Comparison of ENCODE assay signal across 15 cellular contexts in the genomic region with DNA sequence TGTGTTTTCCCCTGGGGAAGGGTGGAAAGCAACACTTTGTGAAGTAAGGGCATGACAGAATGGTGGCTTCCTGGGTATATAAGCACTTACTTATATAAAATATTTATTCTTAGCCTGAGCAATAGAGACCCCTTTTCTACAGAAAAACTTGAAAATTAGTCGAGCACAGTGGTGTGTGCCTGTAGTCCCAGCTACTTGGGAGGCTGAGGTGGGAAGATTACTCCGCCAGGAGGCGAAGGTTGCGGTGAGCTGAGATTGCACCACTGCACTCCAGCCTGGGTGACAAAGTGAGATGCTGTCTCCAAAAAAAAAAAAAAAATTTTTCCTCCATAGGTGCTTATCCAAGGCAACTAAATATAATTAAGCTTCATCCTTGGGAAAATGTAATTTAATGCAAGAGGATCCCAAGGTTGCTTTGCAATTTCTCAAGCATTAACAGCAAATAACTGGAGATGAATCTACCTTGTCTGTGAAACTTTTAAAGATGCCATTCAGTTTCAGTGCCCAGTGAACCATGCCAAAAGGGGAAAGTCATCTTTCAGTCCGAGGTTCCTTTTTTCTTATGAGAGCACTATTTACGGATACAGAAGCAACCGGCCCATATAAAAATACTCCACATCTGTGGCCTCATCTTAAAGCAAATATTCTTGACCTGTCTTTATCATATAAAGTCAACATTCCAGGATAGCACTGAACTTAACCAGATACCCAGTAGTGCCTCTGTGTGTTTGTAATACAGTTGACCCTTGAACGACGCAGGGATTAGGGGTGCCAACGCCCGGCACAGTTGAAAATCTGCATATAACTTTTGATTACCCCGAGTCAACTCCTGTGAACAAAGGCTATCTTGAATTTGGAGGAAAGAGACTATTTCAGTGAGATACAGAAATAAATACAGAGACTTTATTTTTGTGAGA.
DNase-seq lines count a peak whose midpoint lies in the region; ATAC-seq and TF ChIP-seq lines count a peak whose summit lies in the region.
"Had no signal": no experiment of that assay in that cellular context is flagged by ENCODE, and none has a peak within 500 bp of the region (broad histone marks: within the 10 kb centered on the region; RNA-seq: fewer than 3 reads in every experiment).

No MANE protein-coding gene starts in this region.

- H3K27ac ChIP-seq in CD8-positive, alpha-beta T cell (ENCODE audit: low read depth, low read length) = no peak overlapping the region
- peak overlapping the region; percentile 99 for H3K27ac ChIP-seq in PC-9
- H3K27ac ChIP-seq: lower lobe of right lung, parathyroid adenoma had no signal

- no peak overlapping the region for H2AFZ ChIP-seq in PC-9
- H2AFZ ChIP-seq: parathyroid adenoma had no signal

- no peaks in the 10 kb centered on the region for H3K27me3 ChIP-seq in CD8-positive, alpha-beta T cell (ENCODE audit: insufficient read depth, low read length)
- H3K27me3 ChIP-seq in PC-9 (ENCODE audit: insufficient read depth, low read depth) = no peaks in the 10 kb centered on the region

- intact Hi-C loops in CD8-positive, alpha-beta T cell (cut with DNase I, micrococcal nuclease) = no loop called here
- intact Hi-C loops in PC-9 (cut with micrococcal nuclease; ENCODE audit: unreplicated experiment) = no loop called here

- H3K36me3 ChIP-seq in CD8-positive, alpha-beta T cell (ENCODE audit: insufficient read depth, low read length) = no peaks in the 10 kb centered on the region
- no peaks in the 10 kb centered on the region for H3K36me3 ChIP-seq in PC-9 (ENCODE audit: low read depth)

- H3F3A ChIP-seq in PC-9 (ENCODE audit: insufficient read depth, low read depth) = peaks cover 36% of the 10 kb centered on the region

- no peaks in the 10 kb centered on the region for H3K9me3 Mint-ChIP-seq in CD8-positive, alpha-beta T cell
- no peaks in the 10 kb centered on the region for H3K9me3 Mint-ChIP-seq in memory B cell
- H3K9me3 Mint-ChIP-seq: stimulated activated naive CD8-positive, alpha-beta T cell treated with anti-CD3 and anti-CD28 coated beads, Interleukin-15, Interleukin-2, amounts not matched to agents 100 ng/mL and 50 ng/mL, for 24 hours had no signal

- H3K9me2 ChIP-seq in PC-9 (ENCODE audit: insufficient read depth) = no peaks in the 10 kb centered on the region

- peak overlapping the region; percentile 73 for H3K4me2 ChIP-seq in PC-9

- no peaks in the 10 kb centered on the region for H3K9me3 ChIP-seq in CD8-positive, alpha-beta T cell (ENCODE audit: low read length)
- no peaks in the 10 kb centered on the region for H3K9me3 ChIP-seq in PC-9 (ENCODE audit: insufficient read depth, low read depth)
- H3K9me3 ChIP-seq: lower lobe of right lung had no signal

- H3K79me2 ChIP-seq in PC-9 (ENCODE audit: low read depth) = no peaks in the 10 kb centered on the region
- H3K79me2 ChIP-seq: parathyroid adenoma had no signal

- POLR2A ChIA-PET in CD8-positive, alpha-beta T cell (lab: Charles Lee) = no interaction called here
- POLR2A ChIA-PET in PC-9 (lab: Charles Lee; ENCODE audit: unreplicated experiment) = no interaction called here

- H3K4me3 Mint-ChIP-seq in CD8-positive, alpha-beta T cell = no peak overlapping the region
- H3K4me3 Mint-ChIP-seq in memory B cell = peak overlapping the region; percentile 12
- H3K4me3 Mint-ChIP-seq: stimulated activated naive CD8-positive, alpha-beta T cell treated with anti-CD3 and anti-CD28 coated beads, Interleukin-15, Interleukin-2, amounts not matched to agents 100 ng/mL and 50 ng/mL, for 24 hours had no signal

- H3K4me3 ChIP-seq in CD8-positive, alpha-beta T cell (ENCODE audit: low read depth, low read length) = no peak overlapping the region
- no peak overlapping the region for H3K4me3 ChIP-seq in PC-9
- H3K4me3 ChIP-seq: K562, lower lobe of right lung had no signal

- no peaks in the 10 kb centered on the region for H4K20me1 ChIP-seq in PC-9 (ENCODE audit: insufficient read depth)

- H3K4me1 ChIP-seq in CD8-positive, alpha-beta T cell (ENCODE audit: insufficient read depth, low read length) = no peaks in the 10 kb centered on the region
- H3K4me1 ChIP-seq in PC-9 (replicated peaks; ENCODE audit: insufficient read depth) = peaks cover 38% of the 10 kb centered on the region
- H3K4me1 ChIP-seq: lower lobe of right lung, parathyroid adenoma had no signal

- BruUV-seq in PC-9 (replicated peaks; lab: Mats Ljungman, UMichigan) = no TSS peak

- H3K27me3 Mint-ChIP-seq in CD8-positive, alpha-beta T cell (ENCODE audit: low read depth) = no peaks in the 10 kb centered on the region
- no peaks in the 10 kb centered on the region for H3K27me3 Mint-ChIP-seq in memory B cell
- H3K27me3 Mint-ChIP-seq: stimulated activated naive CD8-positive, alpha-beta T cell treated with anti-CD3 and anti-CD28 coated beads, Interleukin-15, Interleukin-2, amounts not matched to agents 100 ng/mL and 50 ng/mL, for 24 hours had no signal

- DNase-seq in CD8-positive, alpha-beta T cell = no peak
- DNase-seq in PC-9 (no peak), memory B cell (ENCODE audit: low spot score in 2 of 2) (peak in 1 of 2 donors; percentile 23), iPS-NIHi7 (ENCODE audit: extremely low spot score) (no peak), HCEC 1CT (no peak), hypothalamus (lab: John Stamatoyannopoulos, UW) (no peak)
- DNase-seq: activated CD8-positive, alpha-beta memory T cell treated with anti-CD3 and anti-CD28 coated beads for 24 hours; AML-193; lower lobe of right lung; NCI-H2081 treated with DMSO at 0.1 percent for 48 hours had no signal

- no peak for TF ChIP-seq CTCF in CD8-positive, alpha-beta T cell (IDR thresholded peaks at IDR 0.05)
- no peak for TF ChIP-seq CTCF in PC-9 (conservative IDR thresholded peaks at IDR 0.05)

- H3K36me3 Mint-ChIP-seq in CD8-positive, alpha-beta T cell = peaks cover 40% of the 10 kb centered on the region
- peaks cover 1% of the 10 kb centered on the region for H3K36me3 Mint-ChIP-seq in memory B cell

- peak overlapping the region; percentile 68 for H3K27ac Mint-ChIP-seq in CD8-positive, alpha-beta T cell
- peak overlapping the region; percentile 60 for H3K27ac Mint-ChIP-seq in memory B cell
- H3K27ac Mint-ChIP-seq: stimulated activated naive CD8-positive, alpha-beta T cell treated with anti-CD3 and anti-CD28 coated beads, Interleukin-15, Interleukin-2, amounts not matched to agents 100 ng/mL and 50 ng/mL, for 24 hours had no signal

- H3K4me1 Mint-ChIP-seq in CD8-positive, alpha-beta T cell (ENCODE audit: low read depth) = peaks cover 6% of the 10 kb centered on the region
- peaks cover 23% of the 10 kb centered on the region for H3K4me1 Mint-ChIP-seq in memory B cell

- ATAC-seq in CD8-positive, alpha-beta T cell = no peak
- ATAC-seq in GM19324 (IDR thresholded peaks at IDR 0.05; ENCODE audit: low FRiP score, unreplicated experiment) (peak; percentile 46), memory B cell (ENCODE audit: low read depth) (peak; percentile 93), HG03108 (IDR thresholded peaks at IDR 0.05; ENCODE audit: unreplicated experiment) (no peak)
- ATAC-seq: K562, lower lobe of right lung had no signal

- CTCF ChIA-PET in CD8-positive, alpha-beta T cell (lab: Charles Lee) = no interaction called here
- CTCF ChIA-PET in PC-9 (lab: Charles Lee) = interaction anchor here (0.6 to 0.7 kb wide), 2 partner anchors 14 to 205 kb away, joined by 3 to 4 read pairs; no protein-coding TSS in a partner anchor

Comparison
In these comparisons a context has a peak if more than half of its experiments do, and no peak if none do; other contexts are left out.
1. ATAC-seq: peak in GM19324 (single experiment) and memory B cell (single experiment); none in CD8-positive, alpha-beta T cell (single experiment) and HG03108 (single experiment).